Comparison of ENCODE assay signal across 18 cellular contexts in genomic region chr11:18366286-18366685, GRCh38. TPM values are rescaled to one million over a fixed set of nuclear protein-coding genes. Genes with fewer than 3 reads are reported as not detected.
DNase-seq lines count a peak whose midpoint lies in the region; ATAC-seq, FAIRE-seq and TF ChIP-seq lines count a peak whose summit lies in the region.
"Had no signal": no experiment of that assay in that cellular context is flagged by ENCODE, and none has a peak within 500 bp of the region (broad histone marks: within the 10 kb centered on the region; RNA-seq: fewer than 3 reads in every experiment).

No MANE protein-coding gene starts in this region.

- peaks cover 49% of the 10 kb centered on the region for H3K36me3 Mint-ChIP-seq in activated CD4-positive, alpha-beta memory T cell treated with anti-CD3 and anti-CD28 coated beads, Interleukin-2, amount 10 ng/mL, durations not matched to agents 7 days and 5 days (ENCODE audit: low read depth)
- peaks cover 29% of the 10 kb centered on the region for H3K36me3 Mint-ChIP-seq in activated CD4-positive, alpha-beta memory T cell treated with anti-CD3 and anti-CD28 coated beads for 36 hours
- peaks cover 52 to 67% of the 10 kb centered on the region in 2 donors for H3K36me3 Mint-ChIP-seq in CD14-positive monocyte
- peaks cover 9 to 35% (median 24%) of the 10 kb centered on the region in 5 donors for H3K36me3 Mint-ChIP-seq in naive thymus-derived CD4-positive, alpha-beta T cell

- H3K4me1 ChIP-seq in naive thymus-derived CD4-positive, alpha-beta T cell (ENCODE audit: control insufficient read depth in 2 of 2, insufficient read depth in 2 of 2, low read length in 2 of 2), result no peaks in the 10 kb centered on the region
- no peaks in the 10 kb centered on the region for H3K4me1 ChIP-seq in kidney (ENCODE audit: control insufficient read depth in 1 of 2, insufficient read depth in 1 of 2, low read depth in 1 of 2, low read length in 2 of 2)
- H3K4me1 ChIP-seq in uterus, result no peaks in the 10 kb centered on the region

- intact Hi-C loops in activated CD4-positive, alpha-beta memory T cell treated with anti-CD3 and anti-CD28 coated beads for 36 hours (cut with micrococcal nuclease), result no loop called here
- intact Hi-C loops in CD14-positive monocyte (cut with micrococcal nuclease), result loop anchor here in 1 of 2 donors (5.0 kb wide), 1 partner anchor 34 kb away; no protein-coding TSS in a partner anchor
- intact Hi-C loops in naive thymus-derived CD4-positive, alpha-beta T cell (cut with micrococcal nuclease), result loop anchor here in 1 of 2 donors (2.0 kb wide), 1 partner anchor 17 kb away; no protein-coding TSS in a partner anchor
- intact Hi-C loops in kidney (cut with DNase I), result no loop called here
- intact Hi-C loops in sciatic nerve (cut with DNase I), result no loop called here
- intact Hi-C loops in uterus (cut with DNase I; ENCODE audit: low total_unique reads), result no loop called here

- no peaks in the 10 kb centered on the region for H3K9me3 Mint-ChIP-seq in activated CD4-positive, alpha-beta memory T cell treated with anti-CD3 and anti-CD28 coated beads, Interleukin-2, amount 10 ng/mL, durations not matched to agents 7 days and 5 days
- no peaks in the 10 kb centered on the region for H3K9me3 Mint-ChIP-seq in activated CD4-positive, alpha-beta memory T cell treated with anti-CD3 and anti-CD28 coated beads for 36 hours
- H3K9me3 Mint-ChIP-seq in CD14-positive monocyte, result no peaks in the 10 kb centered on the region
- H3K9me3 Mint-ChIP-seq in naive thymus-derived CD4-positive, alpha-beta T cell, result no peaks in the 10 kb centered on the region
- H3K9me3 Mint-ChIP-seq: CD4-positive, CD25-positive, alpha-beta regulatory T cell had no signal

- no peaks in the 10 kb centered on the region for H3K27me3 Mint-ChIP-seq in activated CD4-positive, alpha-beta memory T cell treated with anti-CD3 and anti-CD28 coated beads, Interleukin-2, amount 10 ng/mL, durations not matched to agents 7 days and 5 days
- H3K27me3 Mint-ChIP-seq in activated CD4-positive, alpha-beta memory T cell treated with anti-CD3 and anti-CD28 coated beads for 36 hours, result no peaks in the 10 kb centered on the region
- H3K27me3 Mint-ChIP-seq in CD14-positive monocyte (ENCODE audit: low read depth in 3 of 3), result no peaks in the 10 kb centered on the region
- H3K27me3 Mint-ChIP-seq in naive thymus-derived CD4-positive, alpha-beta T cell, result no peaks in the 10 kb centered on the region
- H3K27me3 Mint-ChIP-seq: CD4-positive, CD25-positive, alpha-beta regulatory T cell had no signal

- CTCF ChIA-PET in activated CD4-positive, alpha-beta memory T cell treated with anti-CD3 and anti-CD28 coated beads, Interleukin-2, amount 10 ng/mL, durations not matched to agents 7 days and 5 days (lab: Charles Lee), result interaction anchor here (1.9 kb wide), 1 partner anchor 18 kb away, joined by 6 read pairs; no protein-coding TSS in a partner anchor
- CTCF ChIA-PET in activated CD4-positive, alpha-beta memory T cell treated with anti-CD3 and anti-CD28 coated beads for 36 hours (lab: Charles Lee), result no interaction called here
- CTCF ChIA-PET in naive thymus-derived CD4-positive, alpha-beta T cell (lab: Charles Lee), result interaction anchor here (0.6 kb wide), 1 partner anchor 17 kb away, joined by 3 read pairs; no protein-coding TSS in a partner anchor

- H3K4me3 Mint-ChIP-seq in activated CD4-positive, alpha-beta memory T cell treated with anti-CD3 and anti-CD28 coated beads, Interleukin-2, amount 10 ng/mL, durations not matched to agents 7 days and 5 days, result no peak overlapping the region
- no peak overlapping the region for H3K4me3 Mint-ChIP-seq in activated CD4-positive, alpha-beta memory T cell treated with anti-CD3 and anti-CD28 coated beads for 36 hours
- no peak overlapping the region for H3K4me3 Mint-ChIP-seq in CD14-positive monocyte
- H3K4me3 Mint-ChIP-seq in naive thymus-derived CD4-positive, alpha-beta T cell, result no peak overlapping the region
- H3K4me3 Mint-ChIP-seq: CD4-positive, CD25-positive, alpha-beta regulatory T cell had no signal

- peak overlapping the region; percentile 50 for H3K27ac Mint-ChIP-seq in activated CD4-positive, alpha-beta memory T cell treated with anti-CD3 and anti-CD28 coated beads, Interleukin-2, amount 10 ng/mL, durations not matched to agents 7 days and 5 days
- H3K27ac Mint-ChIP-seq in activated CD4-positive, alpha-beta memory T cell treated with anti-CD3 and anti-CD28 coated beads for 36 hours, result no peak overlapping the region
- peak overlapping the region in 4 of 7 donors; percentile 38 to 78 (median 71) for H3K27ac Mint-ChIP-seq in CD14-positive monocyte
- H3K27ac Mint-ChIP-seq in naive thymus-derived CD4-positive, alpha-beta T cell, result peak overlapping the region in 5 of 9 donors; percentile 5 to 80 (median 59)

- peak overlapping the region; percentile 49 for H3K9ac ChIP-seq in SK-N-MC (ENCODE audit: insufficient read length)
- H3K9ac ChIP-seq in kidney (ENCODE audit: low read length in 2 of 2), result no peak overlapping the region

- POLR2A ChIA-PET in activated CD4-positive, alpha-beta memory T cell treated with anti-CD3 and anti-CD28 coated beads, Interleukin-2, amount 10 ng/mL, durations not matched to agents 7 days and 5 days (lab: Charles Lee), result interaction anchor here (0.6 to 3.7 kb wide), 2 partner anchors 10 to 29 kb away, joined by 4 to 20 read pairs; partner anchors contain the start of gene LDHA
- POLR2A ChIA-PET in activated CD4-positive, alpha-beta memory T cell treated with anti-CD3 and anti-CD28 coated beads for 36 hours (lab: Charles Lee), result interaction anchor here (1.9 kb wide), 1 partner anchor 28 kb away, joined by 8 read pairs; the partner anchor contains the start of gene LDHA
- POLR2A ChIA-PET in naive thymus-derived CD4-positive, alpha-beta T cell (lab: Charles Lee), result no interaction called here

- no peak for TF ChIP-seq POLR2A in uterus (IDR thresholded peaks at IDR 0.05)

- DNase-seq in activated CD4-positive, alpha-beta memory T cell treated with anti-CD3 and anti-CD28 coated beads, Interleukin-2, amount 10 ng/mL, durations not matched to agents 7 days and 5 days, result no peak
- DNase-seq in activated CD4-positive, alpha-beta memory T cell treated with anti-CD3 and anti-CD28 coated beads for 36 hours, result no peak
- DNase-seq in CD14-positive monocyte (ENCODE audit: low spot score) (no peak), SK-N-MC (ENCODE audit: low read depth, low spot score) (peak; percentile 99), kidney (no peak), sciatic nerve (ENCODE audit: low spot score) (no peak), uterus (no peak)
- DNase-seq in naive thymus-derived CD4-positive, alpha-beta T cell, result no peak
- DNase-seq: CD4-positive, CD25-positive, alpha-beta regulatory T cell; GF-D8; NCI-H1436 treated with DMSO at 0.1 percent for 48 hours; NCI-H2081 treated with DMSO at 0.1 percent for 48 hours; NCI-H526 treated with DMSO at 0.1 percent for 48 hours; NK-92 treated with Interleukin-12 subunit alpha and Interleukin-12 subunit beta, amount 100 ng/mL, for 24 hours; PC-9 had no signal

- H3K36me3 ChIP-seq in SK-N-MC (ENCODE audit: insufficient read depth, low read length) (peaks cover 46% of the 10 kb centered on the region), kidney (ENCODE audit: control insufficient read depth in 1 of 2, insufficient read depth in 2 of 2, low read length in 2 of 2) (peaks cover 23 to 37% of the 10 kb centered on the region in 2 donors), uterus (no peaks in the 10 kb centered on the region)
- H3K36me3 ChIP-seq in naive thymus-derived CD4-positive, alpha-beta T cell (ENCODE audit: control insufficient read depth in 2 of 3, insufficient read depth in 3 of 3, low read length in 3 of 3), result peaks cover 15 to 37% (median 20%) of the 10 kb centered on the region in 3 experiments

- H3K27me3 ChIP-seq in naive thymus-derived CD4-positive, alpha-beta T cell (ENCODE audit: control insufficient read depth in 2 of 2, insufficient read depth in 2 of 2, low read length in 2 of 2), result no peaks in the 10 kb centered on the region
- H3K27me3 ChIP-seq in uterus, result no peaks in the 10 kb centered on the region

- no peak for ATAC-seq in naive thymus-derived CD4-positive, alpha-beta T cell
- no peak for ATAC-seq in sciatic nerve

- peaks cover 13% of the 10 kb centered on the region for H3K4me1 Mint-ChIP-seq in activated CD4-positive, alpha-beta memory T cell treated with anti-CD3 and anti-CD28 coated beads, Interleukin-2, amount 10 ng/mL, durations not matched to agents 7 days and 5 days
- peaks cover 13% of the 10 kb centered on the region for H3K4me1 Mint-ChIP-seq in activated CD4-positive, alpha-beta memory T cell treated with anti-CD3 and anti-CD28 coated beads for 36 hours (ENCODE audit: low read depth)
- peaks cover 12% of the 10 kb centered on the region for H3K4me1 Mint-ChIP-seq in CD14-positive monocyte
- H3K4me1 Mint-ChIP-seq in naive thymus-derived CD4-positive, alpha-beta T cell, result peaks cover 0 to 17% (median 6%) of the 10 kb centered on the region in 7 donors

- H3K4me3 ChIP-seq in SK-N-MC, result peak overlapping the region; percentile 66
- no peak overlapping the region for H3K4me3 ChIP-seq in naive thymus-derived CD4-positive, alpha-beta T cell (ENCODE audit: low read length)
- no peak overlapping the region for H3K4me3 ChIP-seq in kidney (ENCODE audit: low read length in 2 of 2)
- no peak overlapping the region for H3K4me3 ChIP-seq in uterus
- H3K4me3 ChIP-seq: HAP-1, PC-9 had no signal

- H3K27ac ChIP-seq in SK-N-MC (peak overlapping the region; percentile 98), kidney (ENCODE audit: low read depth in 2 of 2, low read length in 2 of 2) (no peak overlapping the region), uterus (no peak overlapping the region)
- no peak overlapping the region for H3K27ac ChIP-seq in naive thymus-derived CD4-positive, alpha-beta T cell (ENCODE audit: low read depth, low read length)

- H3K9me3 ChIP-seq in SK-N-MC (ENCODE audit: low read depth, low read length), result no peaks in the 10 kb centered on the region
- no peaks in the 10 kb centered on the region for H3K9me3 ChIP-seq in naive thymus-derived CD4-positive, alpha-beta T cell (ENCODE audit: control insufficient read depth in 2 of 3, low read length in 3 of 3)
- H3K9me3 ChIP-seq in kidney (ENCODE audit: control insufficient read depth in 1 of 2, low read length in 2 of 2), result no peaks in the 10 kb centered on the region
- no peaks in the 10 kb centered on the region for H3K9me3 ChIP-seq in uterus
- H3K9me3 ChIP-seq: HAP-1 had no signal

- FAIRE-seq in kidney (lab: Jason Lieb, UNC), result no peak
- FAIRE-seq: A204.1, GM19239 had no signal

- no peak for TF ChIP-seq CTCF in CD14-positive monocyte (IDR thresholded peaks at IDR 0.05)
- no peak for TF ChIP-seq CTCF in kidney (IDR thresholded peaks at IDR 0.05; ENCODE audit: borderline replicate concordance, extremely low read depth, insufficient read depth)
- TF ChIP-seq CTCF in uterus (IDR thresholded peaks at IDR 0.05), result no peak

RNA-seq across cellular contexts. Expression of gene LDHA, which starts 28.1 kb away (rescaled TPM):
- 100 to 1,000 TPM; 949 to 971 TPM for total RNA-seq in activated CD4-positive, alpha-beta memory T cell treated with anti-CD3 and anti-CD28 coated beads, Interleukin-2, amount 10 ng/mL, durations not matched to agents 7 days and 5 days
- 1,000 to 10,000 TPM; 1,556 to 1,579 TPM for total RNA-seq in activated CD4-positive, alpha-beta memory T cell treated with anti-CD3 and anti-CD28 coated beads for 36 hours
- 100 to 1,000 TPM; 438 to 501 TPM for polyA plus RNA-seq in CD14-positive monocyte
- 1,000 to 10,000 TPM in 1 of 5 experiments, 100 to 1,000 TPM in 2, 10 to 100 TPM in 2; 89.5 to 1,229 (median 211) TPM for total RNA-seq in naive thymus-derived CD4-positive, alpha-beta T cell
- 100 to 1,000 TPM; 321 to 353 TPM for polyA plus RNA-seq in naive thymus-derived CD4-positive, alpha-beta T cell
- total RNA-seq in kidney, result 755 TPM
- 466 TPM for polyA plus RNA-seq in kidney (ENCODE audit: insufficient read depth, low read depth, low replicate concordance)
- total RNA-seq in sciatic nerve, result 303 TPM
- total RNA-seq in uterus, result 100 to 1,000 TPM; 147 to 249 (median 182) TPM

RNA-seq across cellular contexts. Expression of gene GTF2H1, which starts 43.9 kb away (rescaled TPM):
- total RNA-seq in activated CD4-positive, alpha-beta memory T cell treated with anti-CD3 and anti-CD28 coated beads, Interleukin-2, amount 10 ng/mL, durations not matched to agents 7 days and 5 days, result 10 to 100 TPM; 47.0 to 48.2 TPM
- total RNA-seq in activated CD4-positive, alpha-beta memory T cell treated with anti-CD3 and anti-CD28 coated beads for 36 hours, result 10 to 100 TPM; 37.3 to 39.5 TPM
- 10 to 100 TPM; 23.0 to 26.2 TPM for polyA plus RNA-seq in CD14-positive monocyte
- total RNA-seq in naive thymus-derived CD4-positive, alpha-beta T cell, result 10 to 100 TPM; 26.3 to 63.2 (median 59.0) TPM
- 10 to 100 TPM; 39.3 to 43.2 TPM for polyA plus RNA-seq in naive thymus-derived CD4-positive, alpha-beta T cell
- total RNA-seq in kidney, result 43.2 TPM
- polyA plus RNA-seq in kidney (ENCODE audit: insufficient read depth, low read depth, low replicate concordance), result 21.4 TPM
- total RNA-seq in sciatic nerve, result 53.5 TPM
- total RNA-seq in uterus, result 100 to 1,000 TPM in 1 of 4 donors, 10 to 100 TPM in 3; 25.0 to 103 (median 50.7) TPM

RNA-seq across cellular contexts. Expression of gene HPS5, which starts 44.3 kb away (rescaled TPM):
- 10 to 100 TPM; 20.3 to 22.6 TPM for total RNA-seq in activated CD4-positive, alpha-beta memory T cell treated with anti-CD3 and anti-CD28 coated beads, Interleukin-2, amount 10 ng/mL, durations not matched to agents 7 days and 5 days
- 10 to 100 TPM; 19.9 to 20.9 TPM for total RNA-seq in activated CD4-positive, alpha-beta memory T cell treated with anti-CD3 and anti-CD28 coated beads for 36 hours
- polyA plus RNA-seq in CD14-positive monocyte (10 to 100 TPM; 12.9 to 17.7 TPM), kidney (ENCODE audit: insufficient read depth, low read depth, low replicate concordance) (7.7 TPM)
- total RNA-seq in naive thymus-derived CD4-positive, alpha-beta T cell, result 10 to 100 TPM; 13.0 to 22.3 (median 16.6) TPM
- polyA plus RNA-seq in naive thymus-derived CD4-positive, alpha-beta T cell, result 10 to 100 TPM; 13.2 to 15.6 TPM
- total RNA-seq in kidney (17.2 TPM), sciatic nerve (44.5 TPM), uterus (10 to 100 TPM in 3 of 4 donors, 1 to 10 TPM in 1; 6.4 to 55.0 (median 35.9) TPM)

RNA-seq across cellular contexts. Expression of gene LDHC, which starts 45.8 kb away (rescaled TPM):
- not detected for total RNA-seq in activated CD4-positive, alpha-beta memory T cell treated with anti-CD3 and anti-CD28 coated beads, Interleukin-2, amount 10 ng/mL, durations not matched to agents 7 days and 5 days
- total RNA-seq in activated CD4-positive, alpha-beta memory T cell treated with anti-CD3 and anti-CD28 coated beads for 36 hours, result not detected
- polyA plus RNA-seq in CD14-positive monocyte, result not detected
- not detected for total RNA-seq in naive thymus-derived CD4-positive, alpha-beta T cell
- 1 to 10 TPM in 1 of 2 donors, not detected in 1; 3.6 TPM for polyA plus RNA-seq in naive thymus-derived CD4-positive, alpha-beta T cell
- total RNA-seq in kidney, result not detected
- 3.9 TPM for polyA plus RNA-seq in kidney (ENCODE audit: insufficient read depth, low read depth, low replicate concordance)
- 0.80 TPM for total RNA-seq in sciatic nerve
- total RNA-seq in uterus, result not detected
- total RNA-seq: CD4-positive, CD25-positive, alpha-beta regulatory T cell; PC-9 had no signal
